ENCODE assay signal across 20 cellular contexts in genomic region chr1:159170639-159171038, GRCh38. TPM values are rescaled to one million over a fixed set of nuclear protein-coding genes. Genes with fewer than 3 reads are reported as not detected.
A peak's percentile ranks its signal among the peaks of the same experiment; 100 is the strongest.
DNase-seq lines count a peak whose midpoint lies in the region; ATAC-seq and TF ChIP-seq lines count a peak whose summit lies in the region.
"Had no signal": no experiment of that assay in that cellular context is flagged by ENCODE, and none has a peak within 500 bp of the region (broad histone marks: within the 10 kb centered on the region; RNA-seq: fewer than 3 reads in every experiment).

No MANE protein-coding gene starts in this region.

- TF ChIP-seq EP300 in esophagus muscularis mucosa (IDR thresholded peaks at IDR 0.05) = no peak

- POLR2A ChIA-PET in RWPE1 (lab: Yijun Ruan, JAX; ENCODE audit: low non-redundant PET) = no interaction called here
- POLR2A ChIA-PET in activated CD4-positive, alpha-beta memory T cell treated with anti-CD3 and anti-CD28 coated beads, Interleukin-2, amount 10 ng/mL, durations not matched to agents 7 days and 5 days (lab: Charles Lee) = no interaction called here

- H3K27me3 ChIP-seq in esophagus muscularis mucosa (peaks cover 0 to 56% (median 26%) of the 10 kb centered on the region in 4 donors), uterus (peaks cover 0 to 5% of the 10 kb centered on the region in 2 donors)
- H3K27me3 ChIP-seq: vagina had no signal

- no peaks in the 10 kb centered on the region for H3K9me3 ChIP-seq in esophagus muscularis mucosa
- H3K9me3 ChIP-seq in uterus = no peaks in the 10 kb centered on the region
- H3K9me3 ChIP-seq: HAP-1, vagina had no signal

- no peak for TF ChIP-seq POLR2A in esophagus muscularis mucosa (IDR thresholded peaks at IDR 0.05; ENCODE audit: low read depth)
- no peak for TF ChIP-seq POLR2A in uterus (IDR thresholded peaks at IDR 0.05)

- H3K4me3 ChIP-seq in esophagus muscularis mucosa (peak overlapping the region in 2 of 4 donors; percentile 48 to 62), uterus (no peak overlapping the region)
- H3K4me3 ChIP-seq: HAP-1 had no signal

- no peaks in the 10 kb centered on the region for H3K36me3 ChIP-seq in esophagus muscularis mucosa
- no peaks in the 10 kb centered on the region for H3K36me3 ChIP-seq in uterus
- H3K36me3 ChIP-seq: cardiac muscle cell, HAP-1, vagina had no signal

- H3K4me1 Mint-ChIP-seq in neural crest cell = peaks cover 18% of the 10 kb centered on the region
- peaks cover 2% of the 10 kb centered on the region for H3K4me1 Mint-ChIP-seq in activated CD4-positive, alpha-beta memory T cell treated with anti-CD3 and anti-CD28 coated beads, Interleukin-2, amount 10 ng/mL, durations not matched to agents 7 days and 5 days

- intact Hi-C loops in esophagus muscularis mucosa (cut with DNase I) (no loop called here), uterus (cut with DNase I; ENCODE audit: low total_unique reads) (no loop called here)

- no peaks in the 10 kb centered on the region for H3K36me3 Mint-ChIP-seq in neural crest cell (ENCODE audit: low read depth)
- no peaks in the 10 kb centered on the region for H3K36me3 Mint-ChIP-seq in activated CD4-positive, alpha-beta memory T cell treated with anti-CD3 and anti-CD28 coated beads, Interleukin-2, amount 10 ng/mL, durations not matched to agents 7 days and 5 days (ENCODE audit: low read depth)
- H3K36me3 Mint-ChIP-seq: activated naive CD8-positive, alpha-beta T cell had no signal

- H3K27me3 Mint-ChIP-seq in neural crest cell (ENCODE audit: low read depth) = peaks cover 66% of the 10 kb centered on the region
- H3K27me3 Mint-ChIP-seq in activated CD4-positive, alpha-beta memory T cell treated with anti-CD3 and anti-CD28 coated beads, Interleukin-2, amount 10 ng/mL, durations not matched to agents 7 days and 5 days = peaks cover 66% of the 10 kb centered on the region

- no peak for TF ChIP-seq CTCF in RWPE1 (conservative IDR thresholded peaks at IDR 0.05; ENCODE audit: low read depth)
- no peak for TF ChIP-seq CTCF in esophagus muscularis mucosa (IDR thresholded peaks at IDR 0.05)
- no peak for TF ChIP-seq CTCF in neural crest cell (conservative IDR thresholded peaks at IDR 0.05)
- no peak for TF ChIP-seq CTCF in uterus (IDR thresholded peaks at IDR 0.05)

- peak overlapping the region; percentile 86 for H3K27ac ChIP-seq in RWPE1
- H3K27ac ChIP-seq in esophagus muscularis mucosa (replicated peaks in 1 of 4) = peak overlapping the region in 3 of 4 donors; percentile 16 to 37 (median 30)
- H3K27ac ChIP-seq in uterus = no peak overlapping the region
- H3K27ac ChIP-seq: cardiac muscle cell, vagina had no signal

- peak overlapping the region; percentile 84 for H3K4me3 Mint-ChIP-seq in neural crest cell
- no peak overlapping the region for H3K4me3 Mint-ChIP-seq in activated CD4-positive, alpha-beta memory T cell treated with anti-CD3 and anti-CD28 coated beads, Interleukin-2, amount 10 ng/mL, durations not matched to agents 7 days and 5 days
- H3K4me3 Mint-ChIP-seq: activated naive CD8-positive, alpha-beta T cell; activated T-cell treated with anti-CD3 and anti-CD28 coated beads, Interleukin-2, amount 50 U/mL, for 24 hours had no signal

- H3K9me3 Mint-ChIP-seq in neural crest cell = no peaks in the 10 kb centered on the region
- no peaks in the 10 kb centered on the region for H3K9me3 Mint-ChIP-seq in activated CD4-positive, alpha-beta memory T cell treated with anti-CD3 and anti-CD28 coated beads, Interleukin-2, amount 10 ng/mL, durations not matched to agents 7 days and 5 days
- H3K9me3 Mint-ChIP-seq: activated T-cell treated with anti-CD3 and anti-CD28 coated beads, Interleukin-2, amount 50 U/mL, for 24 hours had no signal

- whole genome bisulfite sequencing in esophagus muscularis mucosa = 75% methylated on average over 5 of the region's 5 CpGs

- peak; percentile 55 for DNase-seq in EH (ENCODE audit: low read depth)
- peak; percentile 38 for DNase-seq in RWPE1 (ENCODE audit: low spot score)
- no peak for DNase-seq in esophagus muscularis mucosa (ENCODE audit: extremely low spot score)
- DNase-seq in neural crest cell (ENCODE audit: low read depth, low spot score) = no peak
- DNase-seq in activated CD4-positive, alpha-beta memory T cell treated with anti-CD3 and anti-CD28 coated beads, Interleukin-2, amount 10 ng/mL, durations not matched to agents 7 days and 5 days = no peak
- no peak for DNase-seq in uterus
- DNase-seq in NOMO-1 (lab: John Stamatoyannopoulos, UW; ENCODE audit: unreplicated experiment in 2 of 2) = no peak
- DNase-seq: activated CD4-positive, alpha-beta T cell treated with anti-CD3 and anti-CD28 coated beads, Interleukin-2, amount 50 U/mL, for 48 hours; activated T-cell treated with anti-CD3 and anti-CD28 coated beads, Interleukin-2, amount 50 U/mL, for 24 hours; COR-L47; GF-D8; stimulated activated CD4-positive, alpha-beta T cell treated with anti-CD3 and anti-CD28 coated beads, Interleukin-12 subunit alpha, Interleukin-12 subunit beta, amount 100 ng/mL, for 4 hours; stimulated activated naive CD8-positive, alpha-beta T cell treated with anti-CD3 and anti-CD28 coated beads, Interleukin-15, Interleukin-2, amounts not matched to agents 100 U/mL and 50 U/mL, for 24 hours had no signal

- peak overlapping the region; percentile 1 for H3K27ac Mint-ChIP-seq in neural crest cell (ENCODE audit: unreplicated experiment)
- H3K27ac Mint-ChIP-seq in activated CD4-positive, alpha-beta memory T cell treated with anti-CD3 and anti-CD28 coated beads, Interleukin-2, amount 10 ng/mL, durations not matched to agents 7 days and 5 days = no peak overlapping the region
- H3K27ac Mint-ChIP-seq: activated naive CD8-positive, alpha-beta T cell; activated T-cell treated with anti-CD3 and anti-CD28 coated beads, Interleukin-2, amount 50 U/mL, for 24 hours had no signal

- H3K4me1 ChIP-seq in esophagus muscularis mucosa = peaks cover 9 to 27% (median 25%) of the 10 kb centered on the region in 4 donors
- H3K4me1 ChIP-seq in uterus = peaks cover 0 to 13% of the 10 kb centered on the region in 2 donors
- H3K4me1 ChIP-seq: HAP-1 had no signal

- ATAC-seq in GM18519 (IDR thresholded peaks at IDR 0.05; ENCODE audit: low FRiP score, unreplicated experiment) = no peak

- CTCF ChIA-PET in RWPE1 (lab: Yijun Ruan, JAX) = no interaction called here
- CTCF ChIA-PET in activated CD4-positive, alpha-beta memory T cell treated with anti-CD3 and anti-CD28 coated beads, Interleukin-2, amount 10 ng/mL, durations not matched to agents 7 days and 5 days (lab: Charles Lee) = no interaction called here

RNA-seq across cellular contexts. Expression of gene CADM3, which starts 0.8 kb away (rescaled TPM):
- total RNA-seq in esophagus muscularis mucosa (10 to 100 TPM; 10.8 to 24.7 (median 20.4) TPM), neural crest cell (10.0 and 10.4 TPM in 2 replicates), uterus (1 to 10 TPM in 3 of 4 donors, not detected in 1; 2.7 to 8.8 (median 5.6) TPM)
- not detected for total RNA-seq in activated CD4-positive, alpha-beta memory T cell treated with anti-CD3 and anti-CD28 coated beads, Interleukin-2, amount 10 ng/mL, durations not matched to agents 7 days and 5 days
- total RNA-seq: fibroblast of villous mesenchyme, HT-29 had no signal

RNA-seq across cellular contexts. Expression of gene ACKR1, which starts 34.0 kb away (rescaled TPM):
- total RNA-seq in esophagus muscularis mucosa (100 to 1,000 TPM in 2 of 4 donors, 10 to 100 TPM in 2; 31.1 to 315 (median 128) TPM), neural crest cell (0.98 and 1.1 TPM in 2 replicates), uterus (100 to 1,000 TPM in 3 of 4 donors, 10 to 100 TPM in 1; 10.4 to 478 (median 192) TPM)
- total RNA-seq in activated CD4-positive, alpha-beta memory T cell treated with anti-CD3 and anti-CD28 coated beads, Interleukin-2, amount 10 ng/mL, durations not matched to agents 7 days and 5 days = not detected
- total RNA-seq: fibroblast of villous mesenchyme, HT-29 had no signal

Comparison
In these comparisons a context has a peak if more than half of its experiments do, and no peak if none do; other contexts are left out.
1. DNase-seq: peak in EH (single experiment) and RWPE1 (single experiment); none in esophagus muscularis mucosa (single experiment), neural crest cell (single experiment), activated CD4-positive, alpha-beta memory T cell treated with anti-CD3 and anti-CD28 coated beads, Interleukin-2, amount 10 ng/mL, durations not matched to agents 7 days and 5 days (single experiment), uterus (0 of 2) and NOMO-1 (0 of 2).
2. H3K27ac ChIP-seq: peak in RWPE1 (single experiment) and esophagus muscularis mucosa (3 of 4); none in uterus (0 of 2).